In the genomic region with DNA sequence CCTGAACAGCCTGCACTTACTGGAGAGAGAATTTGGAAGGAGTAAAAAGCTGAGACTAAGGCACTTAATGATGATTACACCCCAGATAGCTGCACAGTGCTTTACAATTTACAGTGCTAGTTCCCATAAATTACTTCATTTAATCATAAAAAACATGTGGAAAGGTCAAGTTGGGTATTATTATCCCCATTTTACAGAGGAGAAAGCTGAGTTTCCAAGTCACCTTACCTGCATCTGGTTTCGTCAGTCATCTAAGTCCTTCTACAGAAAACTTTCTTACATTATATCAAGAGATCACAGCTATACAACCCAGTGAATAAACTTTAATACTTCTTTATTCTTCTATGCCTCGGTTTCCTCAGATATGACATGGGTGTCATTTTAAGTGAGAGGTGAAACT, we compare ENCODE assay signal across 18 cellular contexts. TPM values are rescaled to one million over a fixed set of nuclear protein-coding genes. Genes with fewer than 3 reads are reported as not detected.
DNase-seq lines count a peak whose midpoint lies in the region; ATAC-seq and TF ChIP-seq lines count a peak whose summit lies in the region.
"Had no signal": no experiment of that assay in that cellular context is flagged by ENCODE, and none has a peak within 500 bp of the region (broad histone marks: within the 10 kb centered on the region; RNA-seq: fewer than 3 reads in every experiment).

No MANE protein-coding gene starts in this region.

- TF ChIP-seq CTCF in cardiac muscle cell (IDR thresholded peaks at IDR 0.05; ENCODE audit: low read depth, low read length): no peak
- TF ChIP-seq CTCF in coronary artery (IDR thresholded peaks at IDR 0.05): no peak

- H3K9me3 ChIP-seq in cardiac muscle cell (ENCODE audit: low read depth) (no peaks in the 10 kb centered on the region), muscle layer of duodenum (ENCODE audit: control insufficient read depth in 1 of 2, low read length in 2 of 2) (no peaks in the 10 kb centered on the region)
- H3K9me3 ChIP-seq: colonic mucosa, heart right ventricle, pancreas had no signal

- H3K4me3 ChIP-seq in cardiac muscle cell (peak overlapping the region; percentile 78), coronary artery (peak overlapping the region; percentile 39), muscle layer of duodenum (ENCODE audit: low read depth in 1 of 2, low read length in 2 of 2) (peak overlapping the region; percentile 8 to 90)
- H3K4me3 ChIP-seq: colonic mucosa had no signal

- H3K27ac ChIP-seq in cardiac muscle cell (no peak overlapping the region), coronary artery (no peak overlapping the region), muscle layer of duodenum (ENCODE audit: low read length) (no peak overlapping the region)
- H3K27ac ChIP-seq: HL-60 had no signal

- H3K36me3 ChIP-seq in cardiac muscle cell (no peaks in the 10 kb centered on the region), muscle layer of duodenum (ENCODE audit: control insufficient read depth in 1 of 2, insufficient read depth in 2 of 2, low read length in 2 of 2) (peaks cover 0 to 12% of the 10 kb centered on the region in 2 donors)
- H3K36me3 ChIP-seq: colonic mucosa, heart right ventricle, pancreas had no signal

- no peak for DNase-seq in cardiac muscle cell (ENCODE audit: low read depth in 1 of 2, low spot score in 1 of 2)
- DNase-seq in left cardiac atrium: no peak
- DNase-seq in coronary artery (ENCODE audit: low spot score): no peak
- no peak for DNase-seq in cortex of kidney (lab: John Stamatoyannopoulos, UW)
- DNase-seq in NCI-H1048 (lab: John Stamatoyannopoulos, UW): no peak
- no peak for DNase-seq in DMS 273 (lab: John Stamatoyannopoulos, UW; ENCODE audit: unreplicated experiment)
- DNase-seq: CD8-positive, alpha-beta T cell; colonic mucosa; heart right ventricle; islet precursor cell; NCI-H2171; pancreas had no signal

- peaks cover 35% of the 10 kb centered on the region for H3K4me1 ChIP-seq in cardiac muscle cell (ENCODE audit: low read depth)
- peaks cover 0 to 36% of the 10 kb centered on the region in 2 donors for H3K4me1 ChIP-seq in muscle layer of duodenum (ENCODE audit: control insufficient read depth in 1 of 2, insufficient read depth in 2 of 2, low read length in 2 of 2)

- H3K27me3 ChIP-seq in cardiac muscle cell (no peaks in the 10 kb centered on the region), muscle layer of duodenum (ENCODE audit: low read depth, low read length) (peaks cover 10% of the 10 kb centered on the region)
- H3K27me3 ChIP-seq: colonic mucosa, pancreas had no signal

- ATAC-seq in left cardiac atrium (no peak), HG03025 (IDR thresholded peaks at IDR 0.05; ENCODE audit: low FRiP score, unreplicated experiment) (no peak)
- ATAC-seq: CD8-positive, alpha-beta T cell; esophagus mucosa; heart right ventricle; pancreas; Right ventricle myocardium inferior; WTC11 had no signal

- intact Hi-C loops in left cardiac atrium (cut with DNase I): loop anchor here in 1 of 2 donors (10.0 kb wide), 2 partner anchors 182 to 282 kb away; no protein-coding TSS in a partner anchor

RNA-seq across cellular contexts. Expression of a gene that starts 3.3 kb away (rescaled TPM):
- total RNA-seq in cardiac muscle cell: 45.9 and 73.1 TPM in 2 replicates
- polyA plus RNA-seq in cardiac muscle cell: 48.3 and 68.6 TPM in 2 replicates
- 10 to 100 TPM; 29.6 to 30.2 TPM for total RNA-seq in left cardiac atrium
